1 cellular context compared by ENCODE assay signal in the genomic region with DNA sequence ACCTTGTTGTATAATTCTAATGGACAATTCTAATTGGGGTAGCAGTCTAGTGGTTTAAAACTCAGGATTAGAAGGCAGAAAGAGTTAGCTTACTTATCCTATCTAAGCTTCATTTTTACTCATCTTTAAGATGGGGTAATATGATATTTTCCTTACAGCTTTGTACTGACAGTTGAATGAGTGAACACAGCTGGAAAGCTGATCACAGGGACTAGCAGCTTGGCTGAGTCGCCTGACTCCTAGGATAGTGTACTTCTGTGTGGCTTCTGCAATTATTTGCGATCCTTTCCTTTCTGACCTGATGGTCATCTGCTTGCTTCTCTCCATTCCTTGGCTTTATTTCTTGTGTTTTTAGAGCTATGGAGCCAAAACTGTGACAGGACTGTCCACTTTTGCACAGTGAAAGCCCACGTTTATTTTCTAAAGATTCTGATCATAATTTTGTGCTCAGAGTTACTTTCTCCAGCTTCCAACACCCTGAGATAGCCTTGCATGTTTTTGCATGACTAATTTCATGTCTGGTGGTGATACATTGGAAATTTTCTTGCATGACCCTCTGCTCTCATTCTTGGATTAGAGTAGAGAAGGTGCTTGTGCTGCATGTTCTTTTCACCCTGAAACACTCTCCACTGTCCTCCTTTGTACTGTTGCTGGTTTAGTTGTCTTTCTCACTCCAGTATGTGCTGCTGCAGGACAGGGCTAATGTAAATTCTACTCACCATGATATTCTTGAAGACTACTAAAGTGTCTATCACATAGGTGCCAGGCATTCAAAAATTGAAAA.
TF ChIP-seq lines count a peak whose summit lies in the region.

No MANE protein-coding gene starts in this region.

TF ChIP-seq in GM23338, 12 proteins besides CTCF, POLR2A, EP300 and RAD21 (continued from another document):
- TF ChIP-seq, protein P1, sequence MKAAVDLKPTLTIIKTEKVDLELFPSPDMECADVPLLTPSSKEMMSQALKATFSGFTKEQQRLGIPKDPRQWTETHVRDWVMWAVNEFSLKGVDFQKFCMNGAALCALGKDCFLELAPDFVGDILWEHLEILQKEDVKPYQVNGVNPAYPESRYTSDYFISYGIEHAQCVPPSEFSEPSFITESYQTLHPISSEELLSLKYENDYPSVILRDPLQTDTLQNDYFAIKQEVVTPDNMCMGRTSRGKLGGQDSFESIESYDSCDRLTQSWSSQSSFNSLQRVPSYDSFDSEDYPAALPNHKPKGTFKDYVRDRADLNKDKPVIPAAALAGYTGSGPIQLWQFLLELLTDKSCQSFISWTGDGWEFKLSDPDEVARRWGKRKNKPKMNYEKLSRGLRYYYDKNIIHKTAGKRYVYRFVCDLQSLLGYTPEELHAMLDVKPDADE (IDR thresholded peaks at IDR 0.05), result no peak
